In the genomic region with DNA sequence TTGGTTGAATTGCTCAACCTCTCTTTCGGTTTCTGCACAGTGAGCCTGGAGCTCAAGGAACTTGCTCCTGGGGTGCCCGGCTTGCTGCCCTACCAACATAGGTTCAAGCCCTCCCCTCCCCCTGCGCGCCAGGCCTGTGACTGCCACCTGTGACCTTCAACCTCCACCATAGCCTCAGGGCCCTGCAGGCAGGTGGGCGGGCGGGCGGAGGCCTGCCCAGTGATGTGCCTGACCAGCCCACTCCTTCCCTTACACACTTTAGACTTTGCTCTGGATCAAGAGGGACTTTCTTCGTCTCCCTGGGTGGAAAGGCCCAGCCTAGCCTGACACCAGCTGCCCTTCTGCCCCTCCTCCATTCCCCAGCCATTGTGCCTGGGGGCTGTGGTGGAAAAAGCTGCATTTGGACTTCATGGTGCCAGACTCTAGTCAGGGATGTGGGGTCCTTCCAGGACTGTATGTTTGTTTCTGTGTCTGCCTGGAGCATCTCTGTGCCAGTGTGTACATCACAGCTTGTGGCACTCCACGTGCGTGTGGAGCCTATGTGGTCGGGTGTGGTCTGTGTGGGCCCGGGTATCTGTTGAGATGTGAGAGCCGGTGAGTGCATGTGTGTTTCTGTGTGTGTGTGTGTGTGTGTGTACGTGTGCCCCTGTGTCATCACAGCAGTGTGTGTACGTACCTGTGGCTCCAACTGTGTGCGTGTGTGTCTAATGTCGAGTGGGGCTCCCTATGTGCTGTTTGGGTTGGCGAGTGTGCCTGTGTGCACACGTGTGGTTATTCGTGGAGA, we compare ENCODE assay signal across 1 cellular context.
TF ChIP-seq lines count a peak whose summit lies in the region.

No MANE protein-coding gene starts in this region.

TF ChIP-seq in GM12878, 131 proteins besides CTCF, POLR2A, EP300 and RAD21 (continued from another document and continues in another):
- TF ChIP-seq, protein P1, sequence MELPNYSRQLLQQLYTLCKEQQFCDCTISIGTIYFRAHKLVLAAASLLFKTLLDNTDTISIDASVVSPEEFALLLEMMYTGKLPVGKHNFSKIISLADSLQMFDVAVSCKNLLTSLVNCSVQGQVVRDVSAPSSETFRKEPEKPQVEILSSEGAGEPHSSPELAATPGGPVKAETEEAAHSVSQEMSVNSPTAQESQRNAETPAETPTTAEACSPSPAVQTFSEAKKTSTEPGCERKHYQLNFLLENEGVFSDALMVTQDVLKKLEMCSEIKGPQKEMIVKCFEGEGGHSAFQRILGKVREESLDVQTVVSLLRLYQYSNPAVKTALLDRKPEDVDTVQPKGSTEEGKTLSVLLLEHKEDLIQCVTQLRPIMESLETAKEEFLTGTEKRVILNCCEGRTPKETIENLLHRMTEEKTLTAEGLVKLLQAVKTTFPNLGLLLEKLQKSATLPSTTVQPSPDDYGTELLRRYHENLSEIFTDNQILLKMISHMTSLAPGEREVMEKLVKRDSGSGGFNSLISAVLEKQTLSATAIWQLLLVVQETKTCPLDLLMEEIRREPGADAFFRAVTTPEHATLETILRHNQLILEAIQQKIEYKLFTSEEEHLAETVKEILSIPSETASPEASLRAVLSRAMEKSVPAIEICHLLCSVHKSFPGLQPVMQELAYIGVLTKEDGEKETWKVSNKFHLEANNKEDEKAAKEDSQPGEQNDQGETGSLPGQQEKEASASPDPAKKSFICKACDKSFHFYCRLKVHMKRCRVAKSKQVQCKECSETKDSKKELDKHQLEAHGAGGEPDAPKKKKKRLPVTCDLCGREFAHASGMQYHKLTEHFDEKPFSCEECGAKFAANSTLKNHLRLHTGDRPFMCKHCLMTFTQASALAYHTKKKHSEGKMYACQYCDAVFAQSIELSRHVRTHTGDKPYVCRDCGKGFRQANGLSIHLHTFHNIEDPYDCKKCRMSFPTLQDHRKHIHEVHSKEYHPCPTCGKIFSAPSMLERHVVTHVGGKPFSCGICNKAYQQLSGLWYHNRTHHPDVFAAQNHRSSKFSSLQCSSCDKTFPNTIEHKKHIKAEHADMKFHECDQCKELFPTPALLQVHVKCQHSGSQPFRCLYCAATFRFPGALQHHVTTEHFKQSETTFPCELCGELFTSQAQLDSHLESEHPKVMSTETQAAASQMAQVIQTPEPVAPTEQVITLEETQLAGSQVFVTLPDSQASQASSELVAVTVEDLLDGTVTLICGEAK (IDR thresholded peaks at IDR 0.05; ENCODE audit: borderline replicate concordance): no peak
- TF ChIP-seq, protein P2, sequence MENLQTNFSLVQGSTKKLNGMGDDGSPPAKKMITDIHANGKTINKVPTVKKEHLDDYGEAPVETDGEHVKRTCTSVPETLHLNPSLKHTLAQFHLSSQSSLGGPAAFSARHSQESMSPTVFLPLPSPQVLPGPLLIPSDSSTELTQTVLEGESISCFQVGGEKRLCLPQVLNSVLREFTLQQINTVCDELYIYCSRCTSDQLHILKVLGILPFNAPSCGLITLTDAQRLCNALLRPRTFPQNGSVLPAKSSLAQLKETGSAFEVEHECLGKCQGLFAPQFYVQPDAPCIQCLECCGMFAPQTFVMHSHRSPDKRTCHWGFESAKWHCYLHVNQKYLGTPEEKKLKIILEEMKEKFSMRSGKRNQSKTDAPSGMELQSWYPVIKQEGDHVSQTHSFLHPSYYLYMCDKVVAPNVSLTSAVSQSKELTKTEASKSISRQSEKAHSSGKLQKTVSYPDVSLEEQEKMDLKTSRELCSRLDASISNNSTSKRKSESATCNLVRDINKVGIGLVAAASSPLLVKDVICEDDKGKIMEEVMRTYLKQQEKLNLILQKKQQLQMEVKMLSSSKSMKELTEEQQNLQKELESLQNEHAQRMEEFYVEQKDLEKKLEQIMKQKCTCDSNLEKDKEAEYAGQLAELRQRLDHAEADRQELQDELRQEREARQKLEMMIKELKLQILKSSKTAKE (IDR thresholded peaks at IDR 0.05; ENCODE audit: low read depth, poor library complexity, severe bottlenecking): no peak
- TF ChIP-seq CEBPB (IDR thresholded peaks at IDR 0.05; ENCODE audit: borderline replicate concordance in 1 of 2, low read depth in 2 of 2, low read length in 2 of 2) (0 out of 4 replicates have a peak, but pooled peaks of 1 of the 2 experiments have one; percentile 89), NFYA (IDR thresholded peaks at IDR 0.05; ENCODE audit: borderline replicate concordance, low read depth, low read length) (no peak), TAF1 (IDR thresholded peaks at IDR 0.05; ENCODE audit: borderline replicate concordance, low read depth, low read length) (no peak), FOS (IDR thresholded peaks at IDR 0.05; ENCODE audit: borderline replicate concordance, extremely low read depth, insufficient read length) (no peak), ZSCAN29 (IDR thresholded peaks at IDR 0.05) (no peak), YBX1 (IDR thresholded peaks at IDR 0.05) (no peak), YY1 (IDR thresholded peaks at IDR 0.05; ENCODE audit: low read depth, low read length) (no peak; the same call in 1 of the 2 replicates), TCF12 (IDR thresholded peaks at IDR 0.05; ENCODE audit: low read depth, low read length) (peak; percentile 74; the same call in 1 of the 2 replicates), GABPA (IDR thresholded peaks at IDR 0.05; ENCODE audit: low read depth) (no peak), NFIC (IDR thresholded peaks at IDR 0.05; ENCODE audit: low read depth, low read length) (no peak; the same call in 1 of the 2 replicates), WRNIP1 (IDR thresholded peaks at IDR 0.05; ENCODE audit: borderline replicate concordance, low read depth, low read length) (no peak), MEF2A (IDR thresholded peaks at IDR 0.05; ENCODE audit: insufficient read depth, low read depth, low read length) (0 out of 2 replicates have a peak, but pooled peaks have one; percentile 34), EED (IDR thresholded peaks at IDR 0.05; ENCODE audit: low read depth) (peak; percentile 42), BMI1 (IDR thresholded peaks at IDR 0.05; ENCODE audit: borderline replicate concordance) (no peak), KDM1A (IDR thresholded peaks at IDR 0.05; ENCODE audit: borderline replicate concordance) (no peak), JUNB (IDR thresholded peaks at IDR 0.05) (no peak; the same call in 1 of the 2 replicates), TBL1XR1 (IDR thresholded peaks at IDR 0.05; ENCODE audit: low read depth, low read length) (no peak), TARDBP (IDR thresholded peaks at IDR 0.05; ENCODE audit: borderline replicate concordance) (no peak), ZNF622 (IDR thresholded peaks at IDR 0.05) (no peak), RB1 (IDR thresholded peaks at IDR 0.05; ENCODE audit: borderline replicate concordance) (no peak), ETV6 (conservative IDR thresholded peaks at IDR 0.05 in 1 of 2, IDR thresholded peaks at IDR 0.05 in 1 of 2; ENCODE audit: borderline replicate concordance in 1 of 2, low read depth in 1 of 2) (peak in 1 of 2 experiments; percentile 13; a peak in 1 of 4 replicates), GATAD2B (conservative IDR thresholded peaks at IDR 0.05; ENCODE audit: low read depth) (peak; percentile 78; the same call in 1 of the 2 replicates)
- TF ChIP-seq, protein P3, sequence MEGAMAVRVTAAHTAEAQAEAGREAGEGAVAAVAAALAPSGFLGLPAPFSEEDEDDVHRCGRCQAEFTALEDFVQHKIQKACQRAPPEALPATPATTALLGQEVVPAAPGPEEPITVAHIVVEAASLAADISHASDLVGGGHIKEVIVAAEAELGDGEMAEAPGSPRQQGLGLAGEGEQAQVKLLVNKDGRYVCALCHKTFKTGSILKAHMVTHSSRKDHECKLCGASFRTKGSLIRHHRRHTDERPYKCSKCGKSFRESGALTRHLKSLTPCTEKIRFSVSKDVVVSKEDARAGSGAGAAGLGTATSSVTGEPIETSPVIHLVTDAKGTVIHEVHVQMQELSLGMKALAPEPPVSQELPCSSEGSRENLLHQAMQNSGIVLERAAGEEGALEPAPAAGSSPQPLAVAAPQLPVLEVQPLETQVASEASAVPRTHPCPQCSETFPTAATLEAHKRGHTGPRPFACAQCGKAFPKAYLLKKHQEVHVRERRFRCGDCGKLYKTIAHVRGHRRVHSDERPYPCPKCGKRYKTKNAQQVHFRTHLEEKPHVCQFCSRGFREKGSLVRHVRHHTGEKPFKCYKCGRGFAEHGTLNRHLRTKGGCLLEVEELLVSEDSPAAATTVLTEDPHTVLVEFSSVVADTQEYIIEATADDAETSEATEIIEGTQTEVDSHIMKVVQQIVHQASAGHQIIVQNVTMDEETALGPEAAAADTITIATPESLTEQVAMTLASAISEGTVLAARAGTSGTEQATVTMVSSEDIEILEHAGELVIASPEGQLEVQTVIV (IDR thresholded peaks at IDR 0.05; ENCODE audit: borderline replicate concordance, partially characterized antibody): no peak
- TF ChIP-seq, protein P4, sequence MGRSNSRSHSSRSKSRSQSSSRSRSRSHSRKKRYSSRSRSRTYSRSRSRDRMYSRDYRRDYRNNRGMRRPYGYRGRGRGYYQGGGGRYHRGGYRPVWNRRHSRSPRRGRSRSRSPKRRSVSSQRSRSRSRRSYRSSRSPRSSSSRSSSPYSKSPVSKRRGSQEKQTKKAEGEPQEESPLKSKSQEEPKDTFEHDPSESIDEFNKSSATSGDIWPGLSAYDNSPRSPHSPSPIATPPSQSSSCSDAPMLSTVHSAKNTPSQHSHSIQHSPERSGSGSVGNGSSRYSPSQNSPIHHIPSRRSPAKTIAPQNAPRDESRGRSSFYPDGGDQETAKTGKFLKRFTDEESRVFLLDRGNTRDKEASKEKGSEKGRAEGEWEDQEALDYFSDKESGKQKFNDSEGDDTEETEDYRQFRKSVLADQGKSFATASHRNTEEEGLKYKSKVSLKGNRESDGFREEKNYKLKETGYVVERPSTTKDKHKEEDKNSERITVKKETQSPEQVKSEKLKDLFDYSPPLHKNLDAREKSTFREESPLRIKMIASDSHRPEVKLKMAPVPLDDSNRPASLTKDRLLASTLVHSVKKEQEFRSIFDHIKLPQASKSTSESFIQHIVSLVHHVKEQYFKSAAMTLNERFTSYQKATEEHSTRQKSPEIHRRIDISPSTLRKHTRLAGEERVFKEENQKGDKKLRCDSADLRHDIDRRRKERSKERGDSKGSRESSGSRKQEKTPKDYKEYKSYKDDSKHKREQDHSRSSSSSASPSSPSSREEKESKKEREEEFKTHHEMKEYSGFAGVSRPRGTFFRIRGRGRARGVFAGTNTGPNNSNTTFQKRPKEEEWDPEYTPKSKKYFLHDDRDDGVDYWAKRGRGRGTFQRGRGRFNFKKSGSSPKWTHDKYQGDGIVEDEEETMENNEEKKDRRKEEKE (IDR thresholded peaks at IDR 0.05): no peak
- TF ChIP-seq, protein P5, sequence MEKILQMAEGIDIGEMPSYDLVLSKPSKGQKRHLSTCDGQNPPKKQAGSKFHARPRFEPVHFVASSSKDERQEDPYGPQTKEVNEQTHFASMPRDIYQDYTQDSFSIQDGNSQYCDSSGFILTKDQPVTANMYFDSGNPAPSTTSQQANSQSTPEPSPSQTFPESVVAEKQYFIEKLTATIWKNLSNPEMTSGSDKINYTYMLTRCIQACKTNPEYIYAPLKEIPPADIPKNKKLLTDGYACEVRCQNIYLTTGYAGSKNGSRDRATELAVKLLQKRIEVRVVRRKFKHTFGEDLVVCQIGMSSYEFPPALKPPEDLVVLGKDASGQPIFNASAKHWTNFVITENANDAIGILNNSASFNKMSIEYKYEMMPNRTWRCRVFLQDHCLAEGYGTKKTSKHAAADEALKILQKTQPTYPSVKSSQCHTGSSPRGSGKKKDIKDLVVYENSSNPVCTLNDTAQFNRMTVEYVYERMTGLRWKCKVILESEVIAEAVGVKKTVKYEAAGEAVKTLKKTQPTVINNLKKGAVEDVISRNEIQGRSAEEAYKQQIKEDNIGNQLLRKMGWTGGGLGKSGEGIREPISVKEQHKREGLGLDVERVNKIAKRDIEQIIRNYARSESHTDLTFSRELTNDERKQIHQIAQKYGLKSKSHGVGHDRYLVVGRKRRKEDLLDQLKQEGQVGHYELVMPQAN (conservative IDR thresholded peaks at IDR 0.05): peak; percentile 47; the same call in 1 of the 2 replicates
- TF ChIP-seq, protein P6, sequence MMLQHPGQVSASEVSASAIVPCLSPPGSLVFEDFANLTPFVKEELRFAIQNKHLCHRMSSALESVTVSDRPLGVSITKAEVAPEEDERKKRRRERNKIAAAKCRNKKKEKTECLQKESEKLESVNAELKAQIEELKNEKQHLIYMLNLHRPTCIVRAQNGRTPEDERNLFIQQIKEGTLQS (IDR thresholded peaks at IDR 0.05; ENCODE audit: borderline replicate concordance, extremely low read depth, low read depth, low read length): no peak
- TF ChIP-seq, protein P7, sequence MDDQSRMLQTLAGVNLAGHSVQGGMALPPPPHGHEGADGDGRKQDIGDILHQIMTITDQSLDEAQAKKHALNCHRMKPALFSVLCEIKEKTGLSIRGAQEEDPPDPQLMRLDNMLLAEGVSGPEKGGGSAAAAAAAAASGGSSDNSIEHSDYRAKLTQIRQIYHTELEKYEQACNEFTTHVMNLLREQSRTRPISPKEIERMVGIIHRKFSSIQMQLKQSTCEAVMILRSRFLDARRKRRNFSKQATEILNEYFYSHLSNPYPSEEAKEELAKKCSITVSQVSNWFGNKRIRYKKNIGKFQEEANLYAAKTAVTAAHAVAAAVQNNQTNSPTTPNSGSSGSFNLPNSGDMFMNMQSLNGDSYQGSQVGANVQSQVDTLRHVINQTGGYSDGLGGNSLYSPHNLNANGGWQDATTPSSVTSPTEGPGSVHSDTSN (IDR thresholded peaks at IDR 0.05; ENCODE audit: insufficient replicate concordance, low read depth, low read length): no peak
- TF ChIP-seq, protein P8, sequence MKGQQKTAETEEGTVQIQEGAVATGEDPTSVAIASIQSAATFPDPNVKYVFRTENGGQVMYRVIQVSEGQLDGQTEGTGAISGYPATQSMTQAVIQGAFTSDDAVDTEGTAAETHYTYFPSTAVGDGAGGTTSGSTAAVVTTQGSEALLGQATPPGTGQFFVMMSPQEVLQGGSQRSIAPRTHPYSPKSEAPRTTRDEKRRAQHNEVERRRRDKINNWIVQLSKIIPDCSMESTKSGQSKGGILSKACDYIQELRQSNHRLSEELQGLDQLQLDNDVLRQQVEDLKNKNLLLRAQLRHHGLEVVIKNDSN (IDR thresholded peaks at IDR 0.05; ENCODE audit: borderline replicate concordance, extremely low read length, insufficient read depth, low read depth, low read length): no peak
- TF ChIP-seq, protein P9, sequence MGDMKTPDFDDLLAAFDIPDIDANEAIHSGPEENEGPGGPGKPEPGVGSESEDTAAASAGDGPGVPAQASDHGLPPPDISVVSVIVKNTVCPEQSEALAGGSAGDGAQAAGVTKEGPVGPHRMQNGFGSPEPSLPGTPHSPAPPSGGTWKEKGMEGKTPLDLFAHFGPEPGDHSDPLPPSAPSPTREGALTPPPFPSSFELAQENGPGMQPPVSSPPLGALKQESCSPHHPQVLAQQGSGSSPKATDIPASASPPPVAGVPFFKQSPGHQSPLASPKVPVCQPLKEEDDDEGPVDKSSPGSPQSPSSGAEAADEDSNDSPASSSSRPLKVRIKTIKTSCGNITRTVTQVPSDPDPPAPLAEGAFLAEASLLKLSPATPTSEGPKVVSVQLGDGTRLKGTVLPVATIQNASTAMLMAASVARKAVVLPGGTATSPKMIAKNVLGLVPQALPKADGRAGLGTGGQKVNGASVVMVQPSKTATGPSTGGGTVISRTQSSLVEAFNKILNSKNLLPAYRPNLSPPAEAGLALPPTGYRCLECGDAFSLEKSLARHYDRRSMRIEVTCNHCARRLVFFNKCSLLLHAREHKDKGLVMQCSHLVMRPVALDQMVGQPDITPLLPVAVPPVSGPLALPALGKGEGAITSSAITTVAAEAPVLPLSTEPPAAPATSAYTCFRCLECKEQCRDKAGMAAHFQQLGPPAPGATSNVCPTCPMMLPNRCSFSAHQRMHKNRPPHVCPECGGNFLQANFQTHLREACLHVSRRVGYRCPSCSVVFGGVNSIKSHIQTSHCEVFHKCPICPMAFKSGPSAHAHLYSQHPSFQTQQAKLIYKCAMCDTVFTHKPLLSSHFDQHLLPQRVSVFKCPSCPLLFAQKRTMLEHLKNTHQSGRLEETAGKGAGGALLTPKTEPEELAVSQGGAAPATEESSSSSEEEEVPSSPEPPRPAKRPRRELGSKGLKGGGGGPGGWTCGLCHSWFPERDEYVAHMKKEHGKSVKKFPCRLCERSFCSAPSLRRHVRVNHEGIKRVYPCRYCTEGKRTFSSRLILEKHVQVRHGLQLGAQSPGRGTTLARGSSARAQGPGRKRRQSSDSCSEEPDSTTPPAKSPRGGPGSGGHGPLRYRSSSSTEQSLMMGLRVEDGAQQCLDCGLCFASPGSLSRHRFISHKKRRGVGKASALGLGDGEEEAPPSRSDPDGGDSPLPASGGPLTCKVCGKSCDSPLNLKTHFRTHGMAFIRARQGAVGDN (IDR thresholded peaks at IDR 0.05): peak; percentile 48
